Comparison of ENCODE assay signal across 14 cellular contexts in genomic region chr7:30237271-30237695, GRCh38. TPM values are rescaled to one million over a fixed set of nuclear protein-coding genes. Genes with fewer than 3 reads are reported as not detected.
DNase-seq lines count a peak whose midpoint lies in the region; ATAC-seq, FAIRE-seq and TF ChIP-seq lines count a peak whose summit lies in the region.
"Had no signal": no experiment of that assay in that cellular context is flagged by ENCODE, and none has a peak within 500 bp of the region (broad histone marks: within the 10 kb centered on the region; RNA-seq: fewer than 3 reads in every experiment).

No MANE protein-coding gene starts in this region.

- CTCF ChIA-PET in CD8-positive, alpha-beta T cell (lab: Charles Lee), result no interaction called here

- peaks cover 43% of the 10 kb centered on the region for H3K4me1 Mint-ChIP-seq in CD14-positive monocyte
- peaks cover 46% of the 10 kb centered on the region for H3K4me1 Mint-ChIP-seq in dendritic cell treated with granulocyte-macrophage colony-stimulating factor and Interleukin-4, amounts not matched to agents 40 ng/mL and 50 ng/mL, for 4 days (ENCODE audit: low read depth)
- no peaks in the 10 kb centered on the region for H3K4me1 Mint-ChIP-seq in CD8-positive, alpha-beta T cell (ENCODE audit: low read depth)

- no peak overlapping the region for H3K27ac ChIP-seq in CD8-positive, alpha-beta T cell (ENCODE audit: low read depth, low read length)
- H3K27ac ChIP-seq in osteoblast (ENCODE audit: low read depth, low read length), result no peak overlapping the region
- H3K27ac ChIP-seq: PC-9 had no signal

- H3K36me3 Mint-ChIP-seq in CD14-positive monocyte, result peaks cover 2 to 7% of the 10 kb centered on the region in 2 donors
- no peaks in the 10 kb centered on the region for H3K36me3 Mint-ChIP-seq in dendritic cell treated with granulocyte-macrophage colony-stimulating factor and Interleukin-4, amounts not matched to agents 40 ng/mL and 50 ng/mL, for 4 days (ENCODE audit: low read depth)
- H3K36me3 Mint-ChIP-seq in CD8-positive, alpha-beta T cell, result no peaks in the 10 kb centered on the region

- peaks cover 0 to 3% (median 0%) of the 10 kb centered on the region in 7 donors for H3K9me3 Mint-ChIP-seq in CD14-positive monocyte
- H3K9me3 Mint-ChIP-seq in dendritic cell treated with granulocyte-macrophage colony-stimulating factor and Interleukin-4, amounts not matched to agents 40 ng/mL and 50 ng/mL, for 4 days, result no peaks in the 10 kb centered on the region
- no peaks in the 10 kb centered on the region for H3K9me3 Mint-ChIP-seq in CD8-positive, alpha-beta T cell

- FAIRE-seq in GM18507 (lab: Jason Lieb, UNC), result peak; percentile 12

- POLR2A ChIA-PET in CD8-positive, alpha-beta T cell (lab: Charles Lee), result no interaction called here

- H3K27me3 Mint-ChIP-seq in CD14-positive monocyte (ENCODE audit: low read depth in 3 of 3), result peaks cover 4 to 9% (median 9%) of the 10 kb centered on the region in 3 donors
- H3K27me3 Mint-ChIP-seq in dendritic cell treated with granulocyte-macrophage colony-stimulating factor and Interleukin-4, amounts not matched to agents 40 ng/mL and 50 ng/mL, for 4 days, result peaks cover 3% of the 10 kb centered on the region
- peaks cover 11% of the 10 kb centered on the region for H3K27me3 Mint-ChIP-seq in CD8-positive, alpha-beta T cell (ENCODE audit: low read depth)

- DNase-seq in CD14-positive monocyte (ENCODE audit: low spot score) (peak; percentile 95), GM18507 (ENCODE audit: extremely low spot score, insufficient read length, low read depth) (no peak), NCI-H1417 treated with DMSO at 0.1 percent for 48 hours (lab: John Stamatoyannopoulos, UW) (peak; percentile 5), osteoblast (ENCODE audit: insufficient read length, low spot score, missing footprints) (no peak)
- DNase-seq in CD8-positive, alpha-beta T cell, result no peak
- DNase-seq: C1 segment of cervical spinal cord; cortex of kidney; H7; nephron progenitor cell; PC-9; stimulated activated CD4-positive, alpha-beta T cell treated with anti-CD3 and anti-CD28 coated beads, Interleukin-12 subunit alpha, Interleukin-12 subunit beta, amount 100 ng/mL, for 4 hours had no signal

- ATAC-seq in CD8-positive, alpha-beta T cell, result no peak
- ATAC-seq in GM21825 (IDR thresholded peaks at IDR 0.05; ENCODE audit: unreplicated experiment) (no peak), HG02588 (IDR thresholded peaks at IDR 0.05; ENCODE audit: unreplicated experiment) (no peak)

- no peak overlapping the region for H3K4me2 ChIP-seq in osteoblast (ENCODE audit: insufficient read depth, low read length)
- H3K4me2 ChIP-seq: PC-9 had no signal

- H3K36me3 ChIP-seq in CD8-positive, alpha-beta T cell (ENCODE audit: insufficient read depth, low read length), result no peaks in the 10 kb centered on the region
- no peaks in the 10 kb centered on the region for H3K36me3 ChIP-seq in osteoblast (ENCODE audit: insufficient read depth, low read length)

- no peaks in the 10 kb centered on the region for H3K4me1 ChIP-seq in CD8-positive, alpha-beta T cell (ENCODE audit: insufficient read depth, low read length)
- H3K4me1 ChIP-seq in osteoblast (ENCODE audit: insufficient read depth, low read length), result no peaks in the 10 kb centered on the region

- no peak overlapping the region for H3K4me3 Mint-ChIP-seq in CD14-positive monocyte
- H3K4me3 Mint-ChIP-seq in dendritic cell treated with granulocyte-macrophage colony-stimulating factor and Interleukin-4, amounts not matched to agents 40 ng/mL and 50 ng/mL, for 4 days, result no peak overlapping the region
- no peak overlapping the region for H3K4me3 Mint-ChIP-seq in CD8-positive, alpha-beta T cell
- H3K4me3 Mint-ChIP-seq: nephron progenitor cell had no signal

- no peaks in the 10 kb centered on the region for H3K79me2 ChIP-seq in osteoblast (ENCODE audit: insufficient read depth, low read length)

- H3K4me3 ChIP-seq in CD8-positive, alpha-beta T cell (ENCODE audit: low read depth, low read length), result no peak overlapping the region
- H3K4me3 ChIP-seq in osteoblast (ENCODE audit: insufficient read depth, low read length), result no peak overlapping the region
- H3K4me3 ChIP-seq: PC-9 had no signal

- intact Hi-C loops in CD14-positive monocyte (cut with micrococcal nuclease), result loop anchor here in 1 of 2 donors (5.0 kb wide), 1 partner anchor 210 kb away; the partner anchor contains the start of genes FKBP14 and PLEKHA8
- intact Hi-C loops in dendritic cell treated with granulocyte-macrophage colony-stimulating factor and Interleukin-4, amounts not matched to agents 40 ng/mL and 50 ng/mL, for 4 days (cut with micrococcal nuclease), result loop anchor here (1.0 kb wide), 1 partner anchor 11 kb away; no protein-coding TSS in a partner anchor
- intact Hi-C loops in CD8-positive, alpha-beta T cell (cut with DNase I, micrococcal nuclease), result no loop called here

- TF ChIP-seq CTCF in CD14-positive monocyte (IDR thresholded peaks at IDR 0.05) (no peak), osteoblast (IDR thresholded peaks at IDR 0.05; ENCODE audit: extremely low read depth, low read depth, low read length) (no peak)
- no peak for TF ChIP-seq CTCF in CD8-positive, alpha-beta T cell (IDR thresholded peaks at IDR 0.05)

- no peaks in the 10 kb centered on the region for H3K27me3 ChIP-seq in CD8-positive, alpha-beta T cell (ENCODE audit: insufficient read depth, low read length)
- peaks cover 23% of the 10 kb centered on the region for H3K27me3 ChIP-seq in osteoblast (ENCODE audit: insufficient read depth, low read length)

- no peaks in the 10 kb centered on the region for H4K20me1 ChIP-seq in osteoblast (ENCODE audit: insufficient read depth, low read length)

- no peak overlapping the region for H2AFZ ChIP-seq in osteoblast (ENCODE audit: low read length)
- H2AFZ ChIP-seq: PC-9 had no signal

- H3K9me3 ChIP-seq in CD8-positive, alpha-beta T cell (ENCODE audit: low read length), result no peaks in the 10 kb centered on the region
- H3K9me3 ChIP-seq in osteoblast (ENCODE audit: low read depth, low read length), result no peaks in the 10 kb centered on the region

- H3K27ac Mint-ChIP-seq in CD14-positive monocyte, result peak overlapping the region; percentile 73 to 92 (median 87)
- peak overlapping the region; percentile 55 for H3K27ac Mint-ChIP-seq in dendritic cell treated with granulocyte-macrophage colony-stimulating factor and Interleukin-4, amounts not matched to agents 40 ng/mL and 50 ng/mL, for 4 days
- no peak overlapping the region for H3K27ac Mint-ChIP-seq in CD8-positive, alpha-beta T cell
- H3K27ac Mint-ChIP-seq: nephron progenitor cell had no signal

RNA-seq across cellular contexts. Expression of gene ZNRF2, which starts 47.1 kb away (rescaled TPM):
- polyA plus RNA-seq in CD14-positive monocyte, result 1 to 10 TPM; 1.9 to 5.7 TPM
- total RNA-seq in CD8-positive, alpha-beta T cell, result 10 to 100 TPM; 20.1 to 26.1 TPM
- 12.1 and 12.7 TPM in 2 replicates for total RNA-seq in osteoblast

Comparison
In these comparisons a context has a peak if more than half of its experiments do, and no peak if none do; other contexts are left out.
1. DNase-seq: peak in CD14-positive monocyte (single experiment) and NCI-H1417 treated with DMSO at 0.1 percent for 48 hours (single experiment); none in GM18507 (single experiment), CD8-positive, alpha-beta T cell (0 of 7) and osteoblast (single experiment).